In the genomic region with DNA sequence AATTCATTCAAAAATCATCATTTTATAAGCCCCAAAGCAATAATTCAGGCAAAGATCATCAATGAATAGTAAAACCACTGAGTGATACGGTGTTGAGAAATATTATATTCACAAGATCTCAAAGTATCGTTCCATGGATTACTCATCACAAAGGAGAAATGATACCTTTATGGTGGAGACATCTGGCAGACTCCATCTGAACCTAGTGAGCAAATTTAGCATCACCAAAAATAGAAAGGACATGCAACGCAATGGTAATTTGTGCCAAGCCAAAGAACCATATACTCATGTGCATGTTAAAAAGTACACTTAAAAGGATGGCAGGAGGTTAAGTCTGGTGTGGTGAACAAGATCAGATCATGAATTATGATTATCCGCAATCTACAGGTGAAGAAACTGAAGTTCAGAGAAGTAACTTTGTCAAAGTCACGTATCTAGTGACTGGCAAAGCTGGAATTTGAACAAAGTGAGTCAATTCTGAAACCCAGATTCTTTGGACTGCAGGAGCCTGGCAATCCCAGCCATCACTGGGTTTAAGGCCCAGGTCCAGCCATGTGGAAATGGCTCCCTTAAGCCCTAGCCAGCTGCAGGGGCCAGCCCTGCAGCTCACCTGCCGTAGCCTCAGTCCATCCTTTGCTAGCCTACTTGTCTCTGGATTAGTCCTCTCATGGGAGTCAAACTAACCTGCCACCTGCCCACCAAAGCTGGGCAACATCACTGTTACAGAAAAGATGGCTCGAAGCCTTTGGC, we compare ENCODE assay signal across 21 cellular contexts.
"Had no signal": no experiment of that assay in that cellular context is flagged by ENCODE, and none has a peak within 500 bp of the region (broad histone marks: within the 10 kb centered on the region; RNA-seq: fewer than 3 reads in every experiment).

No MANE protein-coding gene starts in this region.

- ATAC-seq: HepG2, SK-N-SH treated with all-trans-retinoic acid at 6 μM for 48 hours had no signal

- H3K27me3 ChIP-seq: SJCRH30 had no signal

- H3K4me3 ChIP-seq: SJCRH30 had no signal

- DNase-seq: IMR-90, Karpas-422, KG1, MM.1S, NCI-H1092 treated with DMSO at 0.1 percent for 48 hours, NCI-H1436, NCI-H187, NCI-H2029, NCI-H2081 treated with DMSO at 0.1 percent for 48 hours, NCI-H2171, NCI-H226, NCI-H446, NCI-H510A, NCI-H524 treated with DMSO at 0.1 percent for 48 hours, NCI-H69, NCI-H774, RPMI8226, SHP77 treated with DMSO at 0.1 percent for 48 hours, SJCRH30 had no signal

- H3K9me3 ChIP-seq: SJCRH30 had no signal

- H3K36me3 ChIP-seq: SJCRH30 had no signal

- H3K27ac ChIP-seq: SJCRH30 had no signal
